Comparison of ENCODE assay signal across 21 cellular contexts in the genomic region with DNA sequence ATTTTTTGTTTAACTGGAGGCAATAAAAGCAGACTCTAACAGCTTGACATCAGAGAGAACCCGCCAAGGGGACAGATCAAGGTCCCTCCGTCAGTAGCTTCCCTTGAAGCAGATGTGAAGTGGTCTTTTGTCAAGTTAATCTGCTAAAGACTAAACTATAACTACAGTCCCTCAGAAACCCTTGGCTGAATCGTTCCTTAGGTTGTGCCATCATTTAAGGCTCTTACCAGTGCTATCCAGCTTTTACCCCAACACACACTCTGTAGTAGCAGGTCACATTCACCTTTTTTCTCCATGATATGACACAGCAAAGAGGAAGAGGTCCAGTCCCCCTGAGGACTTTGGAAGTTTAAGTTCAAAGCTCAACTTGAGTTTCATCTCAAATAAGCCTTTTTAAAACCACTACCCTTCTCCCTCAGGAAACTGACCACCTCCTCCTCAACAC. TPM values are rescaled to one million over a fixed set of nuclear protein-coding genes. Genes with fewer than 3 reads are reported as not detected.
A peak's percentile ranks its signal among the peaks of the same experiment; 100 is the strongest.
DNase-seq lines count a peak whose midpoint lies in the region; ATAC-seq and TF ChIP-seq lines count a peak whose summit lies in the region.
"Had no signal": no experiment of that assay in that cellular context is flagged by ENCODE, and none has a peak within 500 bp of the region (broad histone marks: within the 10 kb centered on the region; RNA-seq: fewer than 3 reads in every experiment).

No MANE protein-coding gene starts in this region.

- DNase-seq in activated naive CD4-positive, alpha-beta T cell treated with anti-CD3 and anti-CD28 coated beads, Interleukin-2, amount 10 ng/mL, durations not matched to agents 7 days and 5 days: no peak
- DNase-seq in activated naive CD4-positive, alpha-beta T cell treated with anti-CD3 and anti-CD28 coated beads for 36 hours: no peak
- peak; percentile 15 for DNase-seq in NCI-H524 treated with DMSO at 0.1 percent for 48 hours (lab: John Stamatoyannopoulos, UW)
- no peak for DNase-seq in type B pancreatic cell (ENCODE audit: extremely low spot score, unreplicated experiment)
- DNase-seq in GF-D8 (lab: John Stamatoyannopoulos, UW): no peak
- DNase-seq in HK-2 (ENCODE audit: unreplicated experiment): no peak
- DNase-seq: body of pancreas; CD4-positive, CD25-positive, alpha-beta regulatory T cell; lower lobe of right lung; mucosa of descending colon; NCI-H2171; NCI-H510A treated with DMSO at 0.1 percent for 48 hours; ovary; stimulated activated CD4-positive, alpha-beta T cell treated with anti-CD3 and anti-CD28 coated beads, Interleukin-2, amount 100 ng/mL, for 24 hours; testis had no signal

- H3K4me3 Mint-ChIP-seq in activated naive CD4-positive, alpha-beta T cell treated with anti-CD3 and anti-CD28 coated beads, Interleukin-2, amount 10 ng/mL, durations not matched to agents 7 days and 5 days: no peak overlapping the region
- no peak overlapping the region for H3K4me3 Mint-ChIP-seq in activated naive CD4-positive, alpha-beta T cell treated with anti-CD3 and anti-CD28 coated beads for 36 hours
- peak overlapping the region; percentile 4 for H3K4me3 Mint-ChIP-seq in activated T-helper 17 cell treated with anti-CD3 and anti-CD28 coated beads, Interleukin-2, amount 50 U/mL, for 72 hours
- H3K4me3 Mint-ChIP-seq in type B pancreatic cell: no peak overlapping the region
- H3K4me3 Mint-ChIP-seq: CD4-positive, CD25-positive, alpha-beta regulatory T cell; nephron had no signal

- TF ChIP-seq CTCF in type B pancreatic cell (conservative IDR thresholded peaks at IDR 0.05): no peak

- intact Hi-C loops in activated naive CD4-positive, alpha-beta T cell treated with anti-CD3 and anti-CD28 coated beads for 36 hours (cut with micrococcal nuclease): no loop called here

- peaks cover 42% of the 10 kb centered on the region for H3K4me1 Mint-ChIP-seq in activated naive CD4-positive, alpha-beta T cell treated with anti-CD3 and anti-CD28 coated beads, Interleukin-2, amount 10 ng/mL, durations not matched to agents 7 days and 5 days
- peaks cover 22% of the 10 kb centered on the region for H3K4me1 Mint-ChIP-seq in activated naive CD4-positive, alpha-beta T cell treated with anti-CD3 and anti-CD28 coated beads for 36 hours (ENCODE audit: low read depth)
- peaks cover 25% of the 10 kb centered on the region for H3K4me1 Mint-ChIP-seq in activated T-helper 17 cell treated with anti-CD3 and anti-CD28 coated beads, Interleukin-2, amount 50 U/mL, for 72 hours
- peaks cover 6% of the 10 kb centered on the region for H3K4me1 Mint-ChIP-seq in type B pancreatic cell (ENCODE audit: unreplicated experiment)

- no peaks in the 10 kb centered on the region for H3K27me3 Mint-ChIP-seq in activated naive CD4-positive, alpha-beta T cell treated with anti-CD3 and anti-CD28 coated beads, Interleukin-2, amount 10 ng/mL, durations not matched to agents 7 days and 5 days
- no peaks in the 10 kb centered on the region for H3K27me3 Mint-ChIP-seq in activated naive CD4-positive, alpha-beta T cell treated with anti-CD3 and anti-CD28 coated beads for 36 hours (ENCODE audit: low read depth)
- H3K27me3 Mint-ChIP-seq in activated T-helper 17 cell treated with anti-CD3 and anti-CD28 coated beads, Interleukin-2, amount 50 U/mL, for 72 hours: no peaks in the 10 kb centered on the region
- H3K27me3 Mint-ChIP-seq in type B pancreatic cell: no peaks in the 10 kb centered on the region
- H3K27me3 Mint-ChIP-seq: CD4-positive, CD25-positive, alpha-beta regulatory T cell had no signal

- H3K36me3 Mint-ChIP-seq in activated naive CD4-positive, alpha-beta T cell treated with anti-CD3 and anti-CD28 coated beads, Interleukin-2, amount 10 ng/mL, durations not matched to agents 7 days and 5 days: peaks cover 56% of the 10 kb centered on the region
- H3K36me3 Mint-ChIP-seq in activated naive CD4-positive, alpha-beta T cell treated with anti-CD3 and anti-CD28 coated beads for 36 hours (ENCODE audit: low read depth): peaks cover 8% of the 10 kb centered on the region
- peaks cover 76% of the 10 kb centered on the region for H3K36me3 Mint-ChIP-seq in activated T-helper 17 cell treated with anti-CD3 and anti-CD28 coated beads, Interleukin-2, amount 50 U/mL, for 72 hours (ENCODE audit: low read depth)
- peaks cover 6% of the 10 kb centered on the region for H3K36me3 Mint-ChIP-seq in type B pancreatic cell

- no peaks in the 10 kb centered on the region for H3K9me3 Mint-ChIP-seq in activated naive CD4-positive, alpha-beta T cell treated with anti-CD3 and anti-CD28 coated beads, Interleukin-2, amount 10 ng/mL, durations not matched to agents 7 days and 5 days
- H3K9me3 Mint-ChIP-seq in activated naive CD4-positive, alpha-beta T cell treated with anti-CD3 and anti-CD28 coated beads for 36 hours: no peaks in the 10 kb centered on the region
- no peaks in the 10 kb centered on the region for H3K9me3 Mint-ChIP-seq in activated T-helper 17 cell treated with anti-CD3 and anti-CD28 coated beads, Interleukin-2, amount 50 U/mL, for 72 hours
- H3K9me3 Mint-ChIP-seq in type B pancreatic cell: no peaks in the 10 kb centered on the region
- H3K9me3 Mint-ChIP-seq: CD4-positive, CD25-positive, alpha-beta regulatory T cell; nephron had no signal

- CTCF ChIA-PET in activated naive CD4-positive, alpha-beta T cell treated with anti-CD3 and anti-CD28 coated beads, Interleukin-2, amount 10 ng/mL, durations not matched to agents 7 days and 5 days (lab: Charles Lee): interaction anchor here (1.1 to 1.7 kb wide), 2 partner anchors 14 to 16 kb away, joined by 3 to 5 read pairs; no protein-coding TSS in a partner anchor
- CTCF ChIA-PET in activated naive CD4-positive, alpha-beta T cell treated with anti-CD3 and anti-CD28 coated beads for 36 hours (lab: Charles Lee): interaction anchor here (1.2 to 5.5 kb wide), 4 partner anchors 15 to 53 kb away, joined by 3 to 27 read pairs (median 10); no protein-coding TSS in a partner anchor

- peak overlapping the region; percentile 72 for H3K27ac Mint-ChIP-seq in activated naive CD4-positive, alpha-beta T cell treated with anti-CD3 and anti-CD28 coated beads, Interleukin-2, amount 10 ng/mL, durations not matched to agents 7 days and 5 days
- no peak overlapping the region for H3K27ac Mint-ChIP-seq in activated naive CD4-positive, alpha-beta T cell treated with anti-CD3 and anti-CD28 coated beads for 36 hours
- peak overlapping the region; percentile 58 for H3K27ac Mint-ChIP-seq in activated T-helper 17 cell treated with anti-CD3 and anti-CD28 coated beads, Interleukin-2, amount 50 U/mL, for 72 hours
- peak overlapping the region; percentile 17 for H3K27ac Mint-ChIP-seq in type B pancreatic cell
- H3K27ac Mint-ChIP-seq: CD4-positive, CD25-positive, alpha-beta regulatory T cell; nephron had no signal

- ATAC-seq in activated T-helper 17 cell treated with anti-CD3 and anti-CD28 coated beads, Interleukin-2, amount 50 U/mL, for 72 hours (replicated peaks): no peak
- no peak for ATAC-seq in GM21723 (IDR thresholded peaks at IDR 0.05; ENCODE audit: unreplicated experiment)
- ATAC-seq: body of pancreas, K562, lower lobe of right lung, mucosa of descending colon had no signal

RNA-seq across cellular contexts. Expression of gene ERN1, which starts 49.7 kb away (rescaled TPM):
- 10 to 100 TPM; 21.9 to 22.0 TPM for total RNA-seq in activated naive CD4-positive, alpha-beta T cell treated with anti-CD3 and anti-CD28 coated beads for 36 hours
- 10 to 100 TPM; 42.2 to 93.3 TPM for total RNA-seq in activated T-helper 17 cell treated with anti-CD3 and anti-CD28 coated beads, Interleukin-2, amount 50 U/mL, for 72 hours
- total RNA-seq in type B pancreatic cell (ENCODE audit: low replicate concordance): 12.1 and 13.9 TPM in 2 replicates

RNA-seq across cellular contexts. Expression of gene ICAM2, which starts 59.8 kb away (rescaled TPM):
- total RNA-seq in activated naive CD4-positive, alpha-beta T cell treated with anti-CD3 and anti-CD28 coated beads for 36 hours: 10 to 100 TPM; 41.6 to 41.9 TPM
- 10 to 100 TPM; 43.0 to 54.9 TPM for total RNA-seq in activated T-helper 17 cell treated with anti-CD3 and anti-CD28 coated beads, Interleukin-2, amount 50 U/mL, for 72 hours
- total RNA-seq in type B pancreatic cell (ENCODE audit: low replicate concordance): 1.2 TPM in 1 of 2 replicates, not detected in the other
- total RNA-seq: RPMI7951, smooth muscle cell had no signal

Comparison
In these comparisons a context has a peak if more than half of its experiments do, and no peak if none do; other contexts are left out.
1. RNA of gene ICAM2, which starts 59.8 kb away (total RNA-seq): 43.0 to 54.9 TPM in activated T-helper 17 cell treated with anti-CD3 and anti-CD28 coated beads, Interleukin-2, amount 50 U/mL, for 72 hours and 41.6 to 41.9 TPM in activated naive CD4-positive, alpha-beta T cell treated with anti-CD3 and anti-CD28 coated beads for 36 hours; 1.2 TPM in type B pancreatic cell; every median in the first group is over 10 times any median in the second.